17 cellular contexts compared by ENCODE assay signal in genomic region chr6:5249451-5250122, GRCh38. TPM values are rescaled to one million over a fixed set of nuclear protein-coding genes. Genes with fewer than 3 reads are reported as not detected.
DNase-seq lines count a peak whose midpoint lies in the region; ATAC-seq, FAIRE-seq and TF ChIP-seq lines count a peak whose summit lies in the region.
"Had no signal": no experiment of that assay in that cellular context is flagged by ENCODE, and none has a peak within 500 bp of the region (broad histone marks: within the 10 kb centered on the region; RNA-seq: fewer than 3 reads in every experiment).

No MANE protein-coding gene starts in this region.

- H3K9me3 Mint-ChIP-seq in type B pancreatic cell, result no peaks in the 10 kb centered on the region
- H3K9me3 Mint-ChIP-seq in stimulated activated memory B cell treated with anti-CD40 and anti-IgM and Interleukin-4, amounts not matched to agents 10 μg/mL and 1 μg/mL and 100 μg/mL, for 72 hours, result no peaks in the 10 kb centered on the region

- H3K4me3 ChIP-seq in bronchial epithelial cell (ENCODE audit: low read depth, low read length), result no peak overlapping the region
- H3K4me3 ChIP-seq: GM23338 had no signal

- peak; percentile 38 for DNase-seq in ELR (ENCODE audit: low read depth)
- DNase-seq in HT-29 (ENCODE audit: low spot score), result peak; percentile 25
- peak; percentile 65 for DNase-seq in bronchial epithelial cell (ENCODE audit: low read depth)
- DNase-seq in kidney glomerular epithelial cell (lab: John Stamatoyannopoulos, UW), result peak; percentile 4
- DNase-seq in type B pancreatic cell (ENCODE audit: extremely low spot score, unreplicated experiment), result no peak
- no peak for DNase-seq in anterior cingulate cortex (lab: John Stamatoyannopoulos, UW)
- DNase-seq in NCI-H1417 (lab: John Stamatoyannopoulos, UW), result no peak
- DNase-seq: CD8-positive, alpha-beta T cell; DND-41; GF-D8; IMR-90; Kasumi-1; NCI-H1417 treated with DMSO at 0.1 percent for 48 hours; NCI-H2029; NCI-H510A treated with DMSO at 0.1 percent for 48 hours had no signal

- H3K27ac Mint-ChIP-seq in type B pancreatic cell, result no peak overlapping the region
- no peak overlapping the region for H3K27ac Mint-ChIP-seq in stimulated activated memory B cell treated with anti-CD40 and anti-IgM and Interleukin-4, amounts not matched to agents 10 μg/mL and 1 μg/mL and 100 μg/mL, for 72 hours
- H3K27ac Mint-ChIP-seq: CD8-positive, alpha-beta T cell; GM23338 had no signal

- peaks cover 21% of the 10 kb centered on the region for H3K4me1 Mint-ChIP-seq in type B pancreatic cell (ENCODE audit: unreplicated experiment)
- peaks cover 22% of the 10 kb centered on the region for H3K4me1 Mint-ChIP-seq in stimulated activated memory B cell treated with anti-CD40 and anti-IgM and Interleukin-4, amounts not matched to agents 10 μg/mL and 1 μg/mL and 100 μg/mL, for 72 hours

- peaks cover 3% of the 10 kb centered on the region for H3K36me3 ChIP-seq in bronchial epithelial cell (ENCODE audit: control insufficient read depth, insufficient read depth, low read length)

- H3K27me3 ChIP-seq in bronchial epithelial cell (ENCODE audit: control insufficient read depth, insufficient read depth, low read length), result no peaks in the 10 kb centered on the region

- no peaks in the 10 kb centered on the region for H3K27me3 Mint-ChIP-seq in type B pancreatic cell
- no peaks in the 10 kb centered on the region for H3K27me3 Mint-ChIP-seq in stimulated activated memory B cell treated with anti-CD40 and anti-IgM and Interleukin-4, amounts not matched to agents 10 μg/mL and 1 μg/mL and 100 μg/mL, for 72 hours

- no peak for TF ChIP-seq CTCF in bronchial epithelial cell (IDR thresholded peaks at IDR 0.05; ENCODE audit: insufficient read depth, low read length, severe bottlenecking)
- no peak for TF ChIP-seq CTCF in type B pancreatic cell (conservative IDR thresholded peaks at IDR 0.05)

- H3K4me3 Mint-ChIP-seq in type B pancreatic cell, result no peak overlapping the region
- H3K4me3 Mint-ChIP-seq in stimulated activated memory B cell treated with anti-CD40 and anti-IgM and Interleukin-4, amounts not matched to agents 10 μg/mL and 1 μg/mL and 100 μg/mL, for 72 hours, result no peak overlapping the region
- H3K4me3 Mint-ChIP-seq: CD8-positive, alpha-beta T cell; GM23338 had no signal

- H3K36me3 Mint-ChIP-seq in type B pancreatic cell, result peaks cover 11% of the 10 kb centered on the region
- H3K36me3 Mint-ChIP-seq in stimulated activated memory B cell treated with anti-CD40 and anti-IgM and Interleukin-4, amounts not matched to agents 10 μg/mL and 1 μg/mL and 100 μg/mL, for 72 hours, result peaks cover 43% of the 10 kb centered on the region

- no peak for FAIRE-seq in bronchial epithelial cell (lab: Jason Lieb, UNC)

- ATAC-seq in stimulated activated memory B cell treated with anti-CD40 and anti-IgM and Interleukin-4, amounts not matched to agents 10 μg/mL and 1 μg/mL and 100 μg/mL, for 72 hours, result no peak
- ATAC-seq: CD8-positive, alpha-beta T cell; GM23338 had no signal

RNA-seq across cellular contexts. Expression of gene LYRM4, which starts 11.2 kb away (rescaled TPM):
- total RNA-seq in HT-29 (2014; rRNA removed; shearing (Covaris generic)), result 25.0 and 29.9 TPM in 2 replicates
- total RNA-seq in bronchial epithelial cell (7.6 and 15.3 TPM in 2 replicates), type B pancreatic cell (ENCODE audit: low replicate concordance) (25.2 and 39.5 TPM in 2 replicates)

RNA-seq across cellular contexts. Expression of gene FARS2, which starts 11.7 kb away (rescaled TPM):
- 20.0 and 30.5 TPM in 2 replicates for total RNA-seq in HT-29 (2014; rRNA removed; shearing (Covaris generic))
- 22.4 and 27.4 TPM in 2 replicates for total RNA-seq in bronchial epithelial cell
- 13.1 and 21.9 TPM in 2 replicates for total RNA-seq in type B pancreatic cell (ENCODE audit: low replicate concordance)

Comparison
In these comparisons a context has a peak if more than half of its experiments do, and no peak if none do; other contexts are left out.
1. DNase-seq: peak in ELR (single experiment), HT-29 (single experiment), bronchial epithelial cell (single experiment) and kidney glomerular epithelial cell (single experiment); none in type B pancreatic cell (single experiment), anterior cingulate cortex (0 of 58) and NCI-H1417 (0 of 3).